Comparison of ENCODE assay signal across 10 cellular contexts in the genomic region with DNA sequence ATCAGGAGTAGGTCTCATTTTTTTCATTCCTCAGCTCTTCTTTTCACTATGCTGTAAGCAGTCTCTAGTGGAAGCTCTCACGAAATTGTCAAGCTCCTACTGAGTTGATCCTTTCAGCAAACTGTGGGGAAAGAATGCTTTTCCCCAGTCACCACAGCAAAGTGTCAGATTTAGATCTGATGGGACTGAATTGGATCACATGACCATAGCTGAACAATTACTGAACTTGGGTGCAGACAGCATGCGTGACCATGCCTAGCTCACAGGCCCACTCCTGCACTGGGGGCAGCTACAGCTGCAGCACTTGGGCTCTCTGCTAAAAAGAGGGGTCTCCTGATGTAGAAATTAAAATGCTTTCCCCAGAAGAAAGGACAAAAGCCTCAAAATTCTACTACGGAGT. TPM values are rescaled to one million over a fixed set of nuclear protein-coding genes. Genes with fewer than 3 reads are reported as not detected.
DNase-seq lines count a peak whose midpoint lies in the region; ATAC-seq, FAIRE-seq and TF ChIP-seq lines count a peak whose summit lies in the region.
"Had no signal": no experiment of that assay in that cellular context is flagged by ENCODE, and none has a peak within 500 bp of the region (broad histone marks: within the 10 kb centered on the region; RNA-seq: fewer than 3 reads in every experiment).

No MANE protein-coding gene starts in this region.

- SMC1A ChIA-PET in GM12878 (lab: Charles Lee; ENCODE audit: uncharacterized antibody, unreplicated experiment): interaction anchor here (0.6 to 10.8 kb wide), 14 partner anchors 8 to 90 kb away, joined by 3 to 148 read pairs (median 6); no protein-coding TSS in a partner anchor

- DNase-seq in CD4-positive, alpha-beta memory T cell: no peak
- peak; percentile 66 for DNase-seq in NB4 (ENCODE audit: low read depth)
- no peak for DNase-seq in GM12878 (ENCODE audit: low read depth, low spot score)
- DNase-seq in epidermal melanocyte (ENCODE audit: insufficient read length, low spot score): no peak
- DNase-seq in NCI-H1417 treated with DMSO at 0.1 percent for 48 hours (lab: John Stamatoyannopoulos, UW): no peak
- DNase-seq in substantia nigra (lab: John Stamatoyannopoulos, UW): no peak
- DNase-seq: DMS153, dorsolateral prefrontal cortex had no signal

- CTCF ChIA-PET in CD4-positive, alpha-beta memory T cell (lab: Charles Lee; ENCODE audit: partially characterized antibody): interaction anchor here (0.8 to 4.4 kb wide), 14 partner anchors 9 to 152 kb away, joined by 3 to 28 read pairs (median 8); no protein-coding TSS in a partner anchor
- CTCF ChIA-PET in GM12878 (lab: Yijun Ruan, JAX): interaction anchor here (0.5 to 8.7 kb wide), 12 partner anchors 11 to 234 kb away, joined by 3 to 88 read pairs (median 9); no protein-coding TSS in a partner anchor

- TF ChIP-seq POLR2A in NB4 (IDR thresholded peaks at IDR 0.05; ENCODE audit: extremely low read depth, insufficient read length) (no peak), GM12878 (IDR thresholded peaks at IDR 0.05; ENCODE audit: low read depth, low read length) (no peak)

- peak overlapping the region; percentile 89 for H3K4me2 ChIP-seq in GM12878 (ENCODE audit: control insufficient read depth, insufficient read depth)

- H3K27ac Mint-ChIP-seq in CD4-positive, alpha-beta memory T cell: peak overlapping the region; percentile 30 to 85 (median 73)

- H3K4me3 ChIP-seq in CD4-positive, alpha-beta memory T cell (ENCODE audit: low read length in 2 of 2): peak overlapping the region in 1 of 2 donors; percentile 21
- H3K4me3 ChIP-seq in NB4 (ENCODE audit: low read depth, low read length): peak overlapping the region; percentile 75
- H3K4me3 ChIP-seq in GM12878: peak overlapping the region; percentile 59
- H3K4me3 ChIP-seq: dorsolateral prefrontal cortex had no signal

- intact Hi-C loops in CD4-positive, alpha-beta memory T cell (cut with micrococcal nuclease): no loop called here
- intact Hi-C loops in GM12878 (cut with micrococcal nuclease; ENCODE audit: unreplicated experiment): loop anchor here (5.0 kb wide), 1 partner anchor 255 kb away; a partner anchor contains a TSS

- no peaks in the 10 kb centered on the region for H3K27me3 ChIP-seq in CD4-positive, alpha-beta memory T cell (ENCODE audit: insufficient read depth, low read length)
- no peaks in the 10 kb centered on the region for H3K27me3 ChIP-seq in GM12878 (replicated peaks in 1 of 2; ENCODE audit: control insufficient read depth in 2 of 2, insufficient read depth in 2 of 2, low read length in 1 of 2)
- H3K27me3 ChIP-seq: dorsolateral prefrontal cortex had no signal

- H3K27ac ChIP-seq in CD4-positive, alpha-beta memory T cell (ENCODE audit: low read depth, low read length): peak overlapping the region; percentile 46
- H3K27ac ChIP-seq in GM12878 (ENCODE audit: control insufficient read depth, insufficient read depth) (peak overlapping the region; percentile 66), substantia nigra (ENCODE audit: low read depth, low read length, poor library complexity, severe bottlenecking) (no peak overlapping the region)
- H3K27ac ChIP-seq: dorsolateral prefrontal cortex had no signal

- 22% methylated on average over 3 of the region's 3 CpGs for WGBS in GM12878 (ENCODE audit: insufficient coverage, insufficient replicate concordance, low lambda C conversion rate, missing lambda C conversion rate)

- no peaks in the 10 kb centered on the region for H3K9me3 ChIP-seq in CD4-positive, alpha-beta memory T cell (ENCODE audit: control insufficient read depth in 1 of 2, low read length in 2 of 2)
- H3K9me3 ChIP-seq in GM12878 (replicated peaks; ENCODE audit: control insufficient read depth, insufficient read depth, low read length): no peaks in the 10 kb centered on the region

- RAD21 ChIA-PET in GM12878 (lab: Charles Lee; ENCODE audit: unreplicated experiment): interaction anchor here (0.8 to 5.8 kb wide), 12 partner anchors 9 to 126 kb away, joined by 3 to 91 read pairs (median 7); no protein-coding TSS in a partner anchor

- H3K4me3 Mint-ChIP-seq in CD4-positive, alpha-beta memory T cell: peak overlapping the region; percentile 19 to 84 (median 62)

- H3K9me3 Mint-ChIP-seq in CD4-positive, alpha-beta memory T cell: peaks cover 0 to 2% (median 0%) of the 10 kb centered on the region in 8 donors

- TF ChIP-seq RAD21 in GM12878 (IDR thresholded peaks at IDR 0.05; ENCODE audit: insufficient read depth, low read depth, low read length): no peak

- no peak for TF ChIP-seq EP300 in GM12878 (IDR thresholded peaks at IDR 0.05; ENCODE audit: borderline replicate concordance in 1 of 2, control insufficient read depth in 1 of 2, low read depth in 2 of 2, low read length in 2 of 2)

- no peaks in the 10 kb centered on the region for H4K20me1 ChIP-seq in GM12878 (ENCODE audit: control insufficient read depth, insufficient read depth)

- TF ChIP-seq CTCF in NB4 (IDR thresholded peaks at IDR 0.05; ENCODE audit: low read depth, low read length) (no peak), GM12878 (IDR thresholded peaks at IDR 0.05 in 2 of 3, conservative IDR thresholded peaks at IDR 0.05 in 1 of 3; ENCODE audit: control insufficient read depth in 2 of 3, extremely low read depth in 1 of 3, insufficient read depth in 1 of 3, low read depth in 3 of 3, low read length in 3 of 3) (no peak)

- H3K79me2 ChIP-seq in GM12878 (ENCODE audit: control insufficient read depth, insufficient read depth, low read length): peaks cover 78% of the 10 kb centered on the region

- peak; percentile 44 for FAIRE-seq in GM12878 (lab: Jason Lieb, UNC)

- peaks cover 76% of the 10 kb centered on the region for H3K4me1 ChIP-seq in CD4-positive, alpha-beta memory T cell (ENCODE audit: insufficient read depth, low read length)
- peaks cover 10% of the 10 kb centered on the region for H3K4me1 ChIP-seq in GM12878 (ENCODE audit: control insufficient read depth, insufficient read depth, low read length)

- H3K9ac ChIP-seq in GM12878 (ENCODE audit: control insufficient read depth, insufficient read depth, low read length): peak overlapping the region; percentile 59; the same call in 1 of the 2 replicates

- H2AFZ ChIP-seq in GM12878 (ENCODE audit: control insufficient read depth, low read depth, low read length): no peak overlapping the region; the same call in 1 of the 2 replicates

- H3K36me3 ChIP-seq in CD4-positive, alpha-beta memory T cell (ENCODE audit: insufficient read depth, low read length): no peaks in the 10 kb centered on the region
- no peaks in the 10 kb centered on the region for H3K36me3 ChIP-seq in GM12878 (ENCODE audit: control insufficient read depth in 2 of 2, insufficient read depth in 2 of 2, low read length in 1 of 2)

- POLR2A ChIA-PET in CD4-positive, alpha-beta memory T cell (lab: Charles Lee; ENCODE audit: partially characterized antibody): interaction anchor here (0.8 to 9.6 kb wide), 8 partner anchors 9 to 127 kb away, joined by 3 to 96 read pairs (median 5); no protein-coding TSS in a partner anchor
- POLR2A ChIA-PET in GM12878 (lab: Charles Lee): interaction anchor here (0.7 to 9.5 kb wide), 5 partner anchors 11 to 44 kb away, joined by 3 to 129 read pairs (median 5); no protein-coding TSS in a partner anchor

- peak; percentile 29 for ATAC-seq in GM19351 (IDR thresholded peaks at IDR 0.05; ENCODE audit: unreplicated experiment)
- peak; percentile 58 for ATAC-seq in GM12878
- ATAC-seq in GM19324 (IDR thresholded peaks at IDR 0.05; ENCODE audit: low FRiP score, unreplicated experiment): no peak

- H3K36me3 Mint-ChIP-seq in CD4-positive, alpha-beta memory T cell: peaks cover 20 to 33% of the 10 kb centered on the region in 2 donors

- BruUV-seq in GM12878 (replicated peaks; lab: Mats Ljungman, UMichigan): no TSS peak

- H3K27me3 Mint-ChIP-seq in CD4-positive, alpha-beta memory T cell: no peaks in the 10 kb centered on the region

- H3K4me1 Mint-ChIP-seq in CD4-positive, alpha-beta memory T cell: peaks cover 47 to 71% (median 58%) of the 10 kb centered on the region in 4 donors

- in situ Hi-C loops in GM12878 (cut with MboI): no loop called here

TF ChIP-seq in GM12878, 131 proteins besides CTCF, POLR2A, EP300 and RAD21 (continues in another document):
- TF ChIP-seq CHD2 (IDR thresholded peaks at IDR 0.05; ENCODE audit: borderline replicate concordance, low read depth, low read length) (no peak), SRF (IDR thresholded peaks at IDR 0.05; ENCODE audit: low read depth in 2 of 2, low read length in 2 of 2) (no peak), PAX5 (IDR thresholded peaks at IDR 0.05; ENCODE audit: borderline replicate concordance, low read depth, low read length) (peak; percentile 54; the same call in 1 of the 2 replicates)
- TF ChIP-seq, protein P1, sequence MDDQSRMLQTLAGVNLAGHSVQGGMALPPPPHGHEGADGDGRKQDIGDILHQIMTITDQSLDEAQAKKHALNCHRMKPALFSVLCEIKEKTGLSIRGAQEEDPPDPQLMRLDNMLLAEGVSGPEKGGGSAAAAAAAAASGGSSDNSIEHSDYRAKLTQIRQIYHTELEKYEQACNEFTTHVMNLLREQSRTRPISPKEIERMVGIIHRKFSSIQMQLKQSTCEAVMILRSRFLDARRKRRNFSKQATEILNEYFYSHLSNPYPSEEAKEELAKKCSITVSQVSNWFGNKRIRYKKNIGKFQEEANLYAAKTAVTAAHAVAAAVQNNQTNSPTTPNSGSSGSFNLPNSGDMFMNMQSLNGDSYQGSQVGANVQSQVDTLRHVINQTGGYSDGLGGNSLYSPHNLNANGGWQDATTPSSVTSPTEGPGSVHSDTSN (IDR thresholded peaks at IDR 0.05; ENCODE audit: insufficient replicate concordance, low read depth, low read length): no peak

RNA-seq across cellular contexts. Expression of a gene that starts 3.1 kb away (rescaled TPM):
- 100 to 1,000 TPM; 218 to 225 TPM for total RNA-seq in CD4-positive, alpha-beta memory T cell
- polyA plus RNA-seq in CD4-positive, alpha-beta memory T cell: 100 to 1,000 TPM; 506 to 524 TPM
- total RNA-seq in GM12878 (2013; cell fraction: nucleolus; rRNA removed): 429 and 488 TPM in 2 replicates
- total RNA-seq in GM12878 (2014; rRNA removed) (55.1 and 64.1 TPM in 2 replicates), GM12878 (2014; rRNA removed; fragmentation: Illumina TruSeq; extraction: Trizol) (84.3 and 87.1 TPM in 2 replicates), GM12878 (2021) (44.4 and 44.8 TPM in 2 replicates)
- polyA plus RNA-seq in GM12878 (2011; ENCODE audit: low read depth): 40.3 TPM
- polyA plus RNA-seq in GM12878 (2011; rRNA removed) (92.6 and 110 TPM in 2 replicates), GM12878 (2014; fragmentation: Illumina TruSeq; extraction: Trizol) (59.7 and 82.4 TPM in 2 replicates), GM12878 (2014; fragmentation: Nextera tagmentation; extraction: Ambion mirVana) (10 to 100 TPM; 66.6 to 69.9 TPM), GM12878 (2014; rRNA removed) (29.3 and 38.0 TPM in 2 replicates), GM12878 (2016; fragmentation: Nextera tagmentation; extraction: Ambion mirVana) (10 to 100 TPM; 66.9 to 72.7 TPM)
- polyA plus RNA-seq in GM12878 (2011; cell fraction: cytosol; rRNA removed): 31.9 and 32.3 TPM in 2 replicates
- polyA plus RNA-seq in GM12878 (2011; cell fraction: nucleus; rRNA removed): 47.1 and 52.0 TPM in 2 replicates
- polyA plus RNA-seq in GM12878 (2012): 50.7 and 60.8 TPM in 2 replicates
- polyA minus RNA-seq in GM12878 (2011; rRNA and poly(A)+ RNA removed): 91.3 and 128 TPM in 2 replicates
- polyA minus RNA-seq in GM12878 (2011; cell fraction: cytosol; rRNA and poly(A)+ RNA removed): 21.6 and 22.7 TPM in 2 replicates
- polyA minus RNA-seq in GM12878 (2011; cell fraction: nucleus; rRNA and poly(A)+ RNA removed): 290 and 318 TPM in 2 replicates
